ENCODE assay signal across 8 cellular contexts in the genomic region with DNA sequence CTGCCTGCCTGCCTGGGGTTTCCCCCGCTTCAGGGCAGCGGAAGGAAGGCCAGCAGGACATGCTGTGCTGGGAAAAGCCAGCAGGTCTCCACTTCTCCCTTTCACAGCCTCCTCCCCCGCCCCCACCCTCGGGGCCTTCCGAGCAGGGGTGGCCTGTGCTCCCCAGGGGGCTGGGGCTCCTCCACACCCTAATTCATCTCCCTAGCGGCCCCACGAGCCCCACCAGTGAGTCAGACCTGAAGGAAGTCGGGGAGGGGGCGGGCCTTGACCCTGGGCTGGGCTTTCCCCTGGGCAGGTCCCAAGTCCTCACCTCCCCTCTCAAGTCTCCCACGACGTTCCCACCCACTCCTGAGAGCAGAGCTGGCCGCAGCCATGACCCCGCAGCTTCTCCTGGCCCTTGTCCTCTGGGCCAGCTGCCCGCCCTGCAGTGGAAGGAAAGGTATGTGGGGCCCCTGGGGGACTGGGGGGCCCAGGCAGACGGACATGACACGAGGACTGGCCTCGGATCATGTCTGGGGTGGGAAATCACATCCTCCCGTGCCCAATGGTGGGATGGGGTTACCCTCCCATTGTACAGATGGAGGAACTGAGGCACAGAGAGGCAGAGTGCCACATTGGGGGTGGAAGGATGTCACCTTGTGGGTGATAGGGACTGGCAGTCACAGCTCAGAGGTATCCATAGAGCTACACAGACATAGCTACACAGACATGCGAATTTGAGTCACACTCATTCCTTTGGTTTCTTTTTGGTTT.
A peak's percentile ranks its signal among the peaks of the same experiment; 100 is the strongest.
DNase-seq lines count a peak whose midpoint lies in the region; ATAC-seq and TF ChIP-seq lines count a peak whose summit lies in the region.

Gene EBI3, plus strand, starts transcription at position 345 of the 753 bp plus-strand sequence. Its CDS starts 28 bp downstream, at position 373.

- TF ChIP-seq CTCF in GM10266 (IDR thresholded peaks at IDR 0.05; ENCODE audit: control insufficient read depth, insufficient read depth, low read depth, missing control alignments) (no peak), astrocyte of the spinal cord (IDR thresholded peaks at IDR 0.05; ENCODE audit: low read depth, low read length) (no peak)

- DNase-seq in GM10266 (ENCODE audit: extremely low spot score) (peak; percentile 88), KBM-7 (peak; percentile 31), astrocyte of the spinal cord (ENCODE audit: low read depth, low spot score) (peak; percentile 72), midbrain (lab: John Stamatoyannopoulos, UW) (peak; percentile 6), SHP77 treated with DMSO at 0.1 percent for 48 hours (lab: John Stamatoyannopoulos, UW) (no peak), NCI-H1436 treated with DMSO at 0.1 percent for 48 hours (lab: John Stamatoyannopoulos, UW) (no peak), OCI-M1 (lab: John Stamatoyannopoulos, UW) (no peak)

- in situ Hi-C loops in KBM-7 (cut with MboI; ENCODE audit: low pct_unique_long_range_greater_than_20kb, low sequenced_read_pairs) = no loop called here
- in situ Hi-C loops in astrocyte of the spinal cord (cut with HindIII; ENCODE audit: low sequenced_read_pairs) = no loop called here

- ATAC-seq in GM21526 (IDR thresholded peaks at IDR 0.05; ENCODE audit: low FRiP score, unreplicated experiment) = peak; percentile 48

- H3K4me3 ChIP-seq in astrocyte of the spinal cord (ENCODE audit: low read depth, low read length) = no peak within 1 kb of the TSS

Comparison
In these comparisons a context has a peak if more than half of its experiments do, and no peak if none do; other contexts are left out.
1. DNase-seq: peak in GM10266 (single experiment), KBM-7 (single experiment), astrocyte of the spinal cord (single experiment) and midbrain (single experiment); none in SHP77 treated with DMSO at 0.1 percent for 48 hours (single experiment), NCI-H1436 treated with DMSO at 0.1 percent for 48 hours (single experiment) and OCI-M1 (single experiment).